Comparison of ENCODE assay signal across 24 cellular contexts in genomic region chr4:48295116-48295515, GRCh38. TPM values are rescaled to one million over a fixed set of nuclear protein-coding genes. Genes with fewer than 3 reads are reported as not detected.
DNase-seq lines count a peak whose midpoint lies in the region; ATAC-seq and TF ChIP-seq lines count a peak whose summit lies in the region.
"Had no signal": no experiment of that assay in that cellular context is flagged by ENCODE, and none has a peak within 500 bp of the region (broad histone marks: within the 10 kb centered on the region; RNA-seq: fewer than 3 reads in every experiment).

No MANE protein-coding gene starts in this region.

- no peaks in the 10 kb centered on the region for H3K4me1 ChIP-seq in right cardiac atrium (ENCODE audit: control insufficient read depth, insufficient read depth, low read length)
- H3K4me1 ChIP-seq: A549, BE2C, Peyer's patch had no signal

- H3K4me3 ChIP-seq in astrocyte of the cerebellum (ENCODE audit: low read depth, low read length) (no peak overlapping the region), fibroblast of pulmonary artery (replicated peaks; ENCODE audit: low read depth, low read length) (no peak overlapping the region), right cardiac atrium (ENCODE audit: low read length) (no peak overlapping the region)
- H3K4me3 ChIP-seq: A549, Peyer's patch, SK-N-MC had no signal

- TF ChIP-seq CTCF in astrocyte of the cerebellum (IDR thresholded peaks at IDR 0.05; ENCODE audit: low read depth, low read length, missing control alignments) (no peak), fibroblast of pulmonary artery (IDR thresholded peaks at IDR 0.05; ENCODE audit: low read length, missing control alignments) (no peak)

- H3K9me3 ChIP-seq in right cardiac atrium (ENCODE audit: control insufficient read depth, low read length): no peaks in the 10 kb centered on the region
- H3K9me3 ChIP-seq: A549, BE2C, Peyer's patch had no signal

- in situ Hi-C loops in astrocyte of the cerebellum (cut with HindIII; ENCODE audit: low sequenced_read_pairs): no loop called here

- ATAC-seq in HG02798 (IDR thresholded peaks at IDR 0.05; ENCODE audit: poor library complexity, unreplicated experiment): no peak
- no peak for ATAC-seq in right cardiac atrium
- ATAC-seq: A549 had no signal

- no peaks in the 10 kb centered on the region for H3K27me3 ChIP-seq in right cardiac atrium (ENCODE audit: control insufficient read depth, insufficient read depth)
- H3K27me3 ChIP-seq: BE2C, Peyer's patch had no signal

- no peak overlapping the region for H3K27ac ChIP-seq in right cardiac atrium (ENCODE audit: low read length)
- H3K27ac ChIP-seq: A549, Peyer's patch, SK-N-MC had no signal

- DNase-seq in GM03348 (ENCODE audit: low spot score): peak; percentile 25
- DNase-seq in astrocyte of the cerebellum (ENCODE audit: low read depth): peak; percentile 47
- DNase-seq in fibroblast of pulmonary artery (ENCODE audit: low read depth): peak; percentile 29
- DNase-seq in superior temporal gyrus (ENCODE audit: extremely low spot score): peak; percentile 2
- DNase-seq in right cardiac atrium: no peak
- DNase-seq in NOMO-1 treated with DMSO at 0.1 percent for 48 hours (lab: John Stamatoyannopoulos, UW; ENCODE audit: unreplicated experiment): no peak
- DNase-seq: BE2C, Calu3, H7, KBM-7, MM.1S, NCI-H1417, NCI-H1694, NCI-H2029 treated with DMSO at 0.1 percent for 48 hours, NCI-H2227 treated with DMSO at 0.1 percent for 48 hours, NCI-H510A, NCI-H69, OCI-M1, Peyer's patch, SIG-M5 had no signal

- intact Hi-C loops in right cardiac atrium (cut with DNase I): no loop called here

RNA-seq across cellular contexts. Expression of gene TEC, which starts 25.5 kb away (rescaled TPM):
- 1 to 10 TPM; 1.5 to 3.7 (median 2.0) TPM for total RNA-seq in right cardiac atrium
- 0.84 TPM for polyA plus RNA-seq in right cardiac atrium
- total RNA-seq: G401 had no signal

RNA-seq across cellular contexts. Expression of gene SLAIN2, which starts 46.2 kb away (rescaled TPM):
- total RNA-seq in right cardiac atrium: 100 to 1,000 TPM; 119 to 123 (median 120) TPM
- 46.1 TPM for polyA plus RNA-seq in right cardiac atrium

Comparison
In these comparisons a context has a peak if more than half of its experiments do, and no peak if none do; other contexts are left out.
1. DNase-seq: peak in GM03348 (single experiment), astrocyte of the cerebellum (single experiment), fibroblast of pulmonary artery (single experiment) and superior temporal gyrus (single experiment); none in right cardiac atrium (0 of 3) and NOMO-1 treated with DMSO at 0.1 percent for 48 hours (single experiment).